8 cellular contexts compared by ENCODE assay signal in the genomic region with DNA sequence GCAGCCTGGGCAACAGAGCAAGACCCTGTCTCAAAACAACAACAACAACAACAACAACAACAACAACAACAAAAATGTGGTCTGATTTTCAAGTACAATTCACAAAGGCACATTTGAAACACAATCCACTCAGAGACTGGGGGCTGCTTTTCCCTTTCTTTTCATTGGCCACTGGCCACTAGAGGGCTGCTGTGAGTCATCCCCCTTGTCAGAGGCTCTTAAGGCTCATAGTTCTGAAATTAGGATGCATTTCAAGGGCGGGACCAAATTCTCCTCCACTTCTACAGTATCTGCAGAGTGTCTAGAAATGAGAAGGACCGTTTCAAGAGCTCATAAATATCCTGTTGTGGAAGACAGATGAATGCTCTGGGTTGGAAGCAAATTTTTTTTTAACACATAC.
DNase-seq lines count a peak whose midpoint lies in the region; ATAC-seq and TF ChIP-seq lines count a peak whose summit lies in the region.

No MANE protein-coding gene starts in this region.

- no peak overlapping the region for H3K27ac Mint-ChIP-seq in activated CD8-positive, alpha-beta T cell treated with anti-CD3 and anti-CD28 coated beads for 36 hours
- H3K27ac Mint-ChIP-seq in activated CD8-positive, alpha-beta T cell treated with anti-CD3 and anti-CD28 coated beads, Interleukin-2, amount 10 ng/mL, durations not matched to agents 7 days and 5 days = no peak overlapping the region

- no peaks in the 10 kb centered on the region for H3K36me3 ChIP-seq in right lobe of liver
- H3K36me3 ChIP-seq in effector memory CD4-positive, alpha-beta T cell (ENCODE audit: control insufficient read depth, insufficient read depth, low read length) = no peaks in the 10 kb centered on the region

- no peaks in the 10 kb centered on the region for H3K36me3 Mint-ChIP-seq in activated CD8-positive, alpha-beta T cell treated with anti-CD3 and anti-CD28 coated beads for 36 hours (ENCODE audit: low read depth)
- no peaks in the 10 kb centered on the region for H3K36me3 Mint-ChIP-seq in activated CD8-positive, alpha-beta T cell treated with anti-CD3 and anti-CD28 coated beads, Interleukin-2, amount 10 ng/mL, durations not matched to agents 7 days and 5 days (ENCODE audit: low read depth)

- no peak overlapping the region for H3K27ac ChIP-seq in right lobe of liver
- H3K27ac ChIP-seq in effector memory CD4-positive, alpha-beta T cell (ENCODE audit: insufficient read depth, low read length, poor library complexity, severe bottlenecking) = no peak overlapping the region

- H3K9me3 Mint-ChIP-seq in activated CD8-positive, alpha-beta T cell treated with anti-CD3 and anti-CD28 coated beads for 36 hours = peaks cover 6% of the 10 kb centered on the region
- H3K9me3 Mint-ChIP-seq in activated CD8-positive, alpha-beta T cell treated with anti-CD3 and anti-CD28 coated beads, Interleukin-2, amount 10 ng/mL, durations not matched to agents 7 days and 5 days (ENCODE audit: insufficient read depth) = no peaks in the 10 kb centered on the region

- POLR2A ChIA-PET in activated CD8-positive, alpha-beta T cell treated with anti-CD3 and anti-CD28 coated beads for 36 hours (lab: Charles Lee) = interaction anchor here (0.6 kb wide), 1 partner anchor 1825 kb away, joined by 3 read pairs; no protein-coding TSS in a partner anchor
- POLR2A ChIA-PET in activated CD8-positive, alpha-beta T cell treated with anti-CD3 and anti-CD28 coated beads, Interleukin-2, amount 10 ng/mL, durations not matched to agents 7 days and 5 days (lab: Charles Lee) = no interaction called here

- no peak for ATAC-seq in activated CD8-positive, alpha-beta T cell treated with anti-CD3 and anti-CD28 coated beads for 36 hours
- no peak for ATAC-seq in activated CD8-positive, alpha-beta T cell treated with anti-CD3 and anti-CD28 coated beads, Interleukin-2, amount 10 ng/mL, durations not matched to agents 7 days and 5 days
- peak; percentile 89 for ATAC-seq in HG03432 (IDR thresholded peaks at IDR 0.05; ENCODE audit: unreplicated experiment)
- peak; percentile 70 to 79 (median 75) for ATAC-seq in right lobe of liver
- no peak for ATAC-seq in left cardiac atrium

- CTCF ChIA-PET in activated CD8-positive, alpha-beta T cell treated with anti-CD3 and anti-CD28 coated beads for 36 hours (lab: Charles Lee) = no interaction called here
- CTCF ChIA-PET in activated CD8-positive, alpha-beta T cell treated with anti-CD3 and anti-CD28 coated beads, Interleukin-2, amount 10 ng/mL, durations not matched to agents 7 days and 5 days (lab: Charles Lee) = no interaction called here

- no peak for TF ChIP-seq CTCF in activated CD8-positive, alpha-beta T cell treated with anti-CD3 and anti-CD28 coated beads for 36 hours (IDR thresholded peaks at IDR 0.05)
- TF ChIP-seq CTCF in right lobe of liver (IDR thresholded peaks at IDR 0.05) = peak; percentile 55 to 69 (median 62)

- WGBS in right lobe of liver (ENCODE audit: insufficient coverage, low coverage, low lambda C conversion rate, missing lambda C conversion rate) = 28% methylated on average over 2 of the region's 2 CpGs

- intact Hi-C loops in activated CD8-positive, alpha-beta T cell treated with anti-CD3 and anti-CD28 coated beads for 36 hours (cut with micrococcal nuclease) = no loop called here
- intact Hi-C loops in right lobe of liver (cut with DNase I) (no loop called here), left cardiac atrium (cut with DNase I) (no loop called here)

- H3K27me3 ChIP-seq in right lobe of liver = no peaks in the 10 kb centered on the region
- H3K27me3 ChIP-seq in effector memory CD4-positive, alpha-beta T cell (replicated peaks; ENCODE audit: control insufficient read depth, insufficient read depth, low read length, poor library complexity, severe bottlenecking) = no peaks in the 10 kb centered on the region

- no peak overlapping the region for H3K4me3 ChIP-seq in right lobe of liver
- no peak overlapping the region for H3K4me3 ChIP-seq in effector memory CD4-positive, alpha-beta T cell (ENCODE audit: insufficient read depth, low read depth, low read length, poor library complexity, severe bottlenecking)

- no peaks in the 10 kb centered on the region for H3K4me1 ChIP-seq in right lobe of liver
- H3K4me1 ChIP-seq in effector memory CD4-positive, alpha-beta T cell (ENCODE audit: control insufficient read depth, insufficient read depth, low read length, poor library complexity, severe bottlenecking) = no peaks in the 10 kb centered on the region

- no peaks in the 10 kb centered on the region for H3K27me3 Mint-ChIP-seq in activated CD8-positive, alpha-beta T cell treated with anti-CD3 and anti-CD28 coated beads for 36 hours
- H3K27me3 Mint-ChIP-seq in activated CD8-positive, alpha-beta T cell treated with anti-CD3 and anti-CD28 coated beads, Interleukin-2, amount 10 ng/mL, durations not matched to agents 7 days and 5 days (ENCODE audit: low read depth) = no peaks in the 10 kb centered on the region

- H3K9me3 ChIP-seq in right lobe of liver = no peaks in the 10 kb centered on the region
- H3K9me3 ChIP-seq in effector memory CD4-positive, alpha-beta T cell (ENCODE audit: control insufficient read depth, low read length) = no peaks in the 10 kb centered on the region

- TF ChIP-seq POLR2A in right lobe of liver (IDR thresholded peaks at IDR 0.05) = no peak

- H3K4me1 Mint-ChIP-seq in activated CD8-positive, alpha-beta T cell treated with anti-CD3 and anti-CD28 coated beads for 36 hours (ENCODE audit: low read depth) = no peaks in the 10 kb centered on the region
- H3K4me1 Mint-ChIP-seq in activated CD8-positive, alpha-beta T cell treated with anti-CD3 and anti-CD28 coated beads, Interleukin-2, amount 10 ng/mL, durations not matched to agents 7 days and 5 days (ENCODE audit: low read depth) = no peaks in the 10 kb centered on the region

- no peak overlapping the region for H3K4me3 Mint-ChIP-seq in activated CD8-positive, alpha-beta T cell treated with anti-CD3 and anti-CD28 coated beads for 36 hours
- no peak overlapping the region for H3K4me3 Mint-ChIP-seq in activated CD8-positive, alpha-beta T cell treated with anti-CD3 and anti-CD28 coated beads, Interleukin-2, amount 10 ng/mL, durations not matched to agents 7 days and 5 days

- DNase-seq in activated CD8-positive, alpha-beta T cell treated with anti-CD3 and anti-CD28 coated beads for 36 hours = peak; percentile 8
- DNase-seq in activated CD8-positive, alpha-beta T cell treated with anti-CD3 and anti-CD28 coated beads, Interleukin-2, amount 10 ng/mL, durations not matched to agents 7 days and 5 days = no peak
- DNase-seq in UCSD-AML1 (lab: John Stamatoyannopoulos, UW; ENCODE audit: unreplicated experiment) = peak; percentile 11
- peak in 2 of 3 donors; percentile 28 to 50 for DNase-seq in right lobe of liver
- DNase-seq in activated effector memory CD4-positive, alpha-beta T cell treated with anti-CD3 and anti-CD28 coated beads, Interleukin-2, amount 50 U/mL, for 16 hours = no peak
- DNase-seq in effector memory CD4-positive, alpha-beta T cell = no peak
- no peak for DNase-seq in left cardiac atrium

Comparison
In these comparisons a context has a peak if more than half of its experiments do, and no peak if none do; other contexts are left out.
1. DNase-seq: peak in activated CD8-positive, alpha-beta T cell treated with anti-CD3 and anti-CD28 coated beads for 36 hours (single experiment), UCSD-AML1 (single experiment) and right lobe of liver (2 of 3); none in activated CD8-positive, alpha-beta T cell treated with anti-CD3 and anti-CD28 coated beads, Interleukin-2, amount 10 ng/mL, durations not matched to agents 7 days and 5 days (single experiment), activated effector memory CD4-positive, alpha-beta T cell treated with anti-CD3 and anti-CD28 coated beads, Interleukin-2, amount 50 U/mL, for 16 hours (single experiment), effector memory CD4-positive, alpha-beta T cell (0 of 3) and left cardiac atrium (single experiment).
2. ATAC-seq: peak in HG03432 (single experiment) and right lobe of liver (4 of 4); none in activated CD8-positive, alpha-beta T cell treated with anti-CD3 and anti-CD28 coated beads for 36 hours (single experiment), activated CD8-positive, alpha-beta T cell treated with anti-CD3 and anti-CD28 coated beads, Interleukin-2, amount 10 ng/mL, durations not matched to agents 7 days and 5 days (single experiment) and left cardiac atrium (0 of 2).